17 cellular contexts compared by ENCODE assay signal in genomic region chr5:78724061-78724460, GRCh38.
DNase-seq lines count a peak whose midpoint lies in the region; ATAC-seq, FAIRE-seq and TF ChIP-seq lines count a peak whose summit lies in the region.
"Had no signal": no experiment of that assay in that cellular context is flagged by ENCODE, and none has a peak within 500 bp of the region (broad histone marks: within the 10 kb centered on the region; RNA-seq: fewer than 3 reads in every experiment).

No MANE protein-coding gene starts in this region.

- H3K27me3 ChIP-seq in HepG2 (ENCODE audit: control insufficient read depth in 1 of 2, insufficient read depth in 2 of 2, low read length in 2 of 2) (no peaks in the 10 kb centered on the region), right lobe of liver (no peaks in the 10 kb centered on the region), OCI-LY1 (ENCODE audit: insufficient read depth, low read length) (no peaks in the 10 kb centered on the region), K562 (ENCODE audit: control insufficient read depth in 2 of 2, insufficient read depth in 2 of 2, low read length in 2 of 2) (peaks cover 5 to 11% of the 10 kb centered on the region in 2 experiments; a peak in 3 of 5 replicates)
- H3K27me3 ChIP-seq: BLaER1 treated with 17β-estradiol and CSF1 and Interleukin-3, amounts not matched to agents 10 nM and 100 nM had no signal

- intact Hi-C loops in HepG2 (cut with micrococcal nuclease; ENCODE audit: unreplicated experiment) (loop anchor here (10.0 kb wide), 1 partner anchor 79 kb away; the partner anchor contains the start of gene LHFPL2), right lobe of liver (cut with DNase I) (no loop called here), K562 (cut with micrococcal nuclease) (no loop called here)

- H3K4me3 ChIP-seq in HepG2 (replicated peaks in 1 of 3; ENCODE audit: insufficient read depth in 1 of 3, low read depth in 2 of 3, low read length in 3 of 3) (no peak overlapping the region), right lobe of liver (no peak overlapping the region), OCI-LY1 (ENCODE audit: low read depth, low read length, poor library complexity, severe bottlenecking) (no peak overlapping the region), K562 (no peak overlapping the region)
- H3K4me3 ChIP-seq: BLaER1 treated with 17β-estradiol and CSF1 and Interleukin-3, amounts not matched to agents 10 nM and 100 nM; GM23338 had no signal

- peaks cover 14% of the 10 kb centered on the region for H3F3A ChIP-seq in OCI-LY1 (ENCODE audit: insufficient read depth, low read length)

- H3K9me3 ChIP-seq in HepG2 (ENCODE audit: low read length) (no peaks in the 10 kb centered on the region), right lobe of liver (no peaks in the 10 kb centered on the region), OCI-LY1 (ENCODE audit: low read length) (no peaks in the 10 kb centered on the region), K562 (replicated peaks; ENCODE audit: control insufficient read depth, insufficient read depth, low read depth, low read length) (no peaks in the 10 kb centered on the region)
- H3K9me3 ChIP-seq: BLaER1 treated with 17β-estradiol and CSF1 and Interleukin-3, amounts not matched to agents 10 nM and 100 nM had no signal

- DNase-seq in HepG2 (ENCODE audit: low spot score) (no peak), right lobe of liver (no peak), K562 (ENCODE audit: extremely low read depth in 1 of 4, low spot score in 3 of 4) (no peak), NCI-H2029 (lab: John Stamatoyannopoulos, UW) (no peak)
- DNase-seq in activated CD8-positive, alpha-beta memory T cell treated with anti-CD3 and anti-CD28 coated beads for 24 hours, result no peak
- DNase-seq: AML-193; Calu3; CD4-positive, CD25-positive, alpha-beta regulatory T cell; DMS79; GDM1; H7 had no signal

- no peaks in the 10 kb centered on the region for H3K9me2 ChIP-seq in OCI-LY1 (ENCODE audit: low read depth, low read length)

- H3K79me2 ChIP-seq in HepG2 (ENCODE audit: insufficient read depth, low read length) (no peaks in the 10 kb centered on the region), OCI-LY1 (ENCODE audit: insufficient read depth, low read length) (no peaks in the 10 kb centered on the region), K562 (ENCODE audit: control insufficient read depth, insufficient read depth, low read length) (no peaks in the 10 kb centered on the region)

- POLR2A ChIA-PET in HepG2 (lab: Yijun Ruan, JAX), result no interaction called here
- POLR2A ChIA-PET in K562 (lab: Yijun Ruan, JAX), result no interaction called here

- TF ChIP-seq POLR2A in HepG2 (IDR thresholded peaks at IDR 0.05; ENCODE audit: insufficient read depth in 1 of 2, low read depth in 2 of 2, low read length in 2 of 2) (no peak), right lobe of liver (IDR thresholded peaks at IDR 0.05) (no peak), K562 (conservative IDR thresholded peaks at IDR 0.05) (no peak)

- TF ChIP-seq CTCF in HepG2 (CRISPR knock-in tag; IDR thresholded peaks at IDR 0.05) (no peak), right lobe of liver (IDR thresholded peaks at IDR 0.05) (no peak), OCI-LY1 (IDR thresholded peaks at IDR 0.05; ENCODE audit: low read length) (no peak), K562 (IDR thresholded peaks at IDR 0.05 in 2 of 3, conservative IDR thresholded peaks at IDR 0.05 in 1 of 3; ENCODE audit: insufficient read depth in 2 of 3, low read depth in 1 of 3, low read length in 3 of 3) (no peak)

- BruUV-seq in HepG2 (replicated peaks; lab: Mats Ljungman, UMichigan), result no TSS peak
- no TSS peak for BruUV-seq in K562 (replicated peaks; lab: Mats Ljungman, UMichigan)

- no peaks in the 10 kb centered on the region for H4K20me1 ChIP-seq in HepG2 (ENCODE audit: insufficient read depth, low read length)
- H4K20me1 ChIP-seq in OCI-LY1 (ENCODE audit: insufficient read depth, low read length), result no peaks in the 10 kb centered on the region
- H4K20me1 ChIP-seq in K562 (replicated peaks; ENCODE audit: control insufficient read depth, insufficient read depth, low read length), result no peaks in the 10 kb centered on the region
- H4K20me1 ChIP-seq: BLaER1 treated with 17β-estradiol and CSF1 and Interleukin-3, amounts not matched to agents 10 nM and 100 nM had no signal

- FAIRE-seq in HepG2 (lab: Jason Lieb, UNC), result no peak
- FAIRE-seq in K562 (lab: Jason Lieb, UNC), result no peak

- CTCF ChIA-PET in HepG2 (lab: Yijun Ruan, JAX; ENCODE audit: low intra/inter-chr PET ratio, low total read pairs), result no interaction called here
- CTCF ChIA-PET in K562 (lab: Yijun Ruan, JAX; ENCODE audit: low intra/inter-chr PET ratio), result no interaction called here

- TF ChIP-seq EP300 in HepG2 (IDR thresholded peaks at IDR 0.05; ENCODE audit: low read depth in 2 of 2, low read length in 2 of 2) (no peak), HepG2 (CRISPR knock-in tag; IDR thresholded peaks at IDR 0.05; ENCODE audit: borderline replicate concordance) (no peak), K562 (IDR thresholded peaks at IDR 0.05; ENCODE audit: low read length) (no peak)

- TF ChIP-seq RAD21 in HepG2 (CRISPR knock-in tag; IDR thresholded peaks at IDR 0.05) (no peak), K562 (CRISPR knock-in tag; conservative IDR thresholded peaks at IDR 0.05 in 1 of 2, IDR thresholded peaks at IDR 0.05 in 1 of 2) (no peak)

- H2AFZ ChIP-seq in HepG2 (ENCODE audit: low read length) (no peak overlapping the region), OCI-LY1 (ENCODE audit: low read length) (no peak overlapping the region), K562 (ENCODE audit: low read depth, low read length) (no peak overlapping the region)

- no peaks in the 10 kb centered on the region for H3K9me1 ChIP-seq in K562 (ENCODE audit: control insufficient read depth, insufficient read depth, low read length)

- in situ Hi-C loops in HepG2 (cut with HindIII; ENCODE audit: extremely low pct_ligation_motif_present, low pct_unique_long_range_greater_than_20kb) (no loop called here), K562 (cut with MboI) (no loop called here)

- H3K9ac ChIP-seq in HepG2 (ENCODE audit: insufficient read depth, low read depth, low read length), result no peak overlapping the region
- no peak overlapping the region for H3K9ac ChIP-seq in OCI-LY1 (ENCODE audit: low read length)
- H3K9ac ChIP-seq in K562 (ENCODE audit: insufficient read depth in 1 of 2, low read depth in 2 of 2, low read length in 2 of 2), result no peak overlapping the region
- H3K9ac ChIP-seq: BLaER1 treated with 17β-estradiol and CSF1 and Interleukin-3, amounts not matched to agents 10 nM and 100 nM; KMS-11 had no signal

- no peak overlapping the region for H3K27ac ChIP-seq in HepG2 (ENCODE audit: extremely low read length, insufficient read depth, low read length)
- no peak overlapping the region for H3K27ac ChIP-seq in right lobe of liver
- peak overlapping the region; percentile 99 for H3K27ac ChIP-seq in OCI-LY1 (ENCODE audit: low read depth, low read length, poor library complexity, severe bottlenecking)
- no peak overlapping the region for H3K27ac ChIP-seq in K562 (ENCODE audit: extremely low read depth, low read depth, low read length)
- H3K27ac ChIP-seq: 22Rv1; BLaER1 treated with 17β-estradiol and CSF1 and Interleukin-3, amounts not matched to agents 10 nM and 100 nM; KMS-11 had no signal

- ATAC-seq in HepG2 (no peak), right lobe of liver (no peak), K562 (no peak), GM19324 (IDR thresholded peaks at IDR 0.05; ENCODE audit: low FRiP score, unreplicated experiment) (no peak)
- ATAC-seq: GM23338 had no signal

- H3K36me3 ChIP-seq in HepG2 (replicated peaks in 1 of 2; ENCODE audit: control insufficient read depth in 1 of 2, insufficient read depth in 2 of 2, low read length in 2 of 2), result no peaks in the 10 kb centered on the region
- no peaks in the 10 kb centered on the region for H3K36me3 ChIP-seq in right lobe of liver
- no peaks in the 10 kb centered on the region for H3K36me3 ChIP-seq in OCI-LY1 (ENCODE audit: insufficient read depth, low read length)
- no peaks in the 10 kb centered on the region for H3K36me3 ChIP-seq in K562 (ENCODE audit: control insufficient read depth, insufficient read depth, low read length)
- H3K36me3 ChIP-seq: BLaER1 treated with 17β-estradiol and CSF1 and Interleukin-3, amounts not matched to agents 10 nM and 100 nM had no signal

- no peak overlapping the region for H3K4me2 ChIP-seq in HepG2 (ENCODE audit: low read depth, low read length)
- no peak overlapping the region for H3K4me2 ChIP-seq in OCI-LY1 (ENCODE audit: low read length)
- H3K4me2 ChIP-seq in K562 (ENCODE audit: insufficient read depth, low read length), result no peak overlapping the region
- H3K4me2 ChIP-seq: GM23338, KMS-11 had no signal

- H3K4me1 ChIP-seq in HepG2 (ENCODE audit: insufficient read depth, low read length), result peaks cover 72% of the 10 kb centered on the region
- H3K4me1 ChIP-seq in right lobe of liver, result peaks cover 0 to 6% (median 0%) of the 10 kb centered on the region in 4 donors
- H3K4me1 ChIP-seq in OCI-LY1 (ENCODE audit: insufficient read depth, low read length, severe bottlenecking), result peaks cover 84% of the 10 kb centered on the region
- H3K4me1 ChIP-seq in K562 (replicated peaks in 1 of 2; ENCODE audit: control insufficient read depth in 2 of 2, insufficient read depth in 2 of 2, low read length in 2 of 2), result peaks cover 0 to 5% of the 10 kb centered on the region in 2 experiments; a peak in 2 of 5 replicates

TF ChIP-seq in HepG2, 621 proteins besides CTCF, POLR2A, EP300 and RAD21 (continues in another document):
- no peak for TF ChIP-seq HINFP (CRISPR knock-in tag; IDR thresholded peaks at IDR 0.05; ENCODE audit: low read depth)

TF ChIP-seq in K562, 482 proteins besides CTCF, POLR2A, EP300 and RAD21 (continues in another document):
- no peak for TF ChIP-seq ZNF134 (CRISPR knock-in tag; conservative IDR thresholded peaks at IDR 0.05)
- TF ChIP-seq, protein P1, sequence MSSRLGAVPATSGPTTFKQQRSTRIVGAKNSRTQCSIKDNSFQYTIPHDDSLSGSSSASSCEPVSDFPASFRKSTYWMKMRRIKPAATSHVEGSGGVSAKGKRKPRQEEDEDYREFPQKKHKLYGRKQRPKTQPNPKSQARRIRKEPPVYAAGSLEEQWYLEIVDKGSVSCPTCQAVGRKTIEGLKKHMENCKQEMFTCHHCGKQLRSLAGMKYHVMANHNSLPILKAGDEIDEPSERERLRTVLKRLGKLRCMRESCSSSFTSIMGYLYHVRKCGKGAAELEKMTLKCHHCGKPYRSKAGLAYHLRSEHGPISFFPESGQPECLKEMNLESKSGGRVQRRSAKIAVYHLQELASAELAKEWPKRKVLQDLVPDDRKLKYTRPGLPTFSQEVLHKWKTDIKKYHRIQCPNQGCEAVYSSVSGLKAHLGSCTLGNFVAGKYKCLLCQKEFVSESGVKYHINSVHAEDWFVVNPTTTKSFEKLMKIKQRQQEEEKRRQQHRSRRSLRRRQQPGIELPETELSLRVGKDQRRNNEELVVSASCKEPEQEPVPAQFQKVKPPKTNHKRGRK (tag; IDR thresholded peaks at IDR 0.05), result no peak

Comparison
In these comparisons a context has a peak if more than half of its experiments do, and no peak if none do; other contexts are left out.
1. Of the 241 proteins assayed by ChIP-seq in both HepG2 and K562: peak only in HepG2: HNRNPK; only in K562: none; in both: none; in neither: 240.